ENCODE assay signal across 22 cellular contexts in the genomic region with DNA sequence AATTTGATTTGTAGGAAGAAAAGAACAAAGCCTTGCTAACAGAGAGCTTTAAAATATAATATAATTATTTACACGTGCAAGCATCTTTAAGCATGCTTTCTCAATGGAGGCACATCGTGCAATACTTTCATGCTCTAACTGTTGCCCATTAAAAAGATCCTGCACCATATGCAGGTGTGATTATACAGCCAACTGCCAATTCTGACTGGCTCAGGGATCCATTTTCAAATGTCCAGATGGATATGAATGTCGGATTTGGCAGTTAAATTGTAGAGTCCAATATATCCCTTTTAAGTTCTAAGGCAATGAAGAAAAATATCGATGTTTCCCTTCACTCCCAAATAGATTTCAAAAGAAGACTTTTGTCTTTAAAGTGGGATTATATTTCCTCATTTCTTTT.
DNase-seq lines count a peak whose midpoint lies in the region; ATAC-seq and TF ChIP-seq lines count a peak whose summit lies in the region.
"Had no signal": no experiment of that assay in that cellular context is flagged by ENCODE, and none has a peak within 500 bp of the region (broad histone marks: within the 10 kb centered on the region; RNA-seq: fewer than 3 reads in every experiment).

No MANE protein-coding gene starts in this region.

- H3K27ac ChIP-seq in prostate gland, result no peak overlapping the region
- H3K27ac ChIP-seq: A549; BLaER1 treated with 17β-estradiol and CSF1 and Interleukin-3, amounts not matched to agents 10 nM and 100 nM had no signal

- in situ Hi-C loops in G401 (cut with HindIII; ENCODE audit: low sequenced_read_pairs), result no loop called here

- no peaks in the 10 kb centered on the region for H3K4me1 ChIP-seq in prostate gland (replicated peaks)
- H3K4me1 ChIP-seq: A549; BE2C; BLaER1 treated with 17β-estradiol and CSF1 and Interleukin-3, amounts not matched to agents 10 nM and 100 nM; HAP-1 had no signal

- WGBS in prostate gland, result 70% methylated on average over 4 of the region's 4 CpGs

- H3K9me3 ChIP-seq in prostate gland, result no peaks in the 10 kb centered on the region
- H3K9me3 ChIP-seq: A549; BE2C; BLaER1 treated with 17β-estradiol and CSF1 and Interleukin-3, amounts not matched to agents 10 nM and 100 nM; HAP-1 had no signal

- no peaks in the 10 kb centered on the region for H3K27me3 ChIP-seq in prostate gland (replicated peaks; ENCODE audit: insufficient read depth)
- H3K27me3 ChIP-seq: BE2C; BLaER1 treated with 17β-estradiol and CSF1 and Interleukin-3, amounts not matched to agents 10 nM and 100 nM had no signal

- H3K4me3 ChIP-seq in prostate gland, result no peak overlapping the region
- H3K4me3 ChIP-seq: A549; BLaER1 treated with 17β-estradiol and CSF1 and Interleukin-3, amounts not matched to agents 10 nM and 100 nM; GM12878; HAP-1 had no signal

- H3K36me3 ChIP-seq in prostate gland, result no peaks in the 10 kb centered on the region
- H3K36me3 ChIP-seq: BE2C; BLaER1 treated with 17β-estradiol and CSF1 and Interleukin-3, amounts not matched to agents 10 nM and 100 nM; HAP-1 had no signal

- no peak for TF ChIP-seq POLR2A in prostate gland (IDR thresholded peaks at IDR 0.05)

- intact Hi-C loops in prostate gland (cut with DNase I), result no loop called here

- TF ChIP-seq CTCF in prostate gland (IDR thresholded peaks at IDR 0.05), result no peak

- no peak for ATAC-seq in GM21360 (IDR thresholded peaks at IDR 0.05; ENCODE audit: unreplicated experiment)
- ATAC-seq: A549, GM12878 had no signal

- DNase-seq in DMS 273 (lab: John Stamatoyannopoulos, UW; ENCODE audit: unreplicated experiment) (peak; percentile 87), G401 (ENCODE audit: low spot score) (peak; percentile 86), NCI-H446 treated with DMSO at 0.1 percent for 48 hours (lab: John Stamatoyannopoulos, UW) (peak; percentile 29), cerebellar cortex (ENCODE audit: low spot score) (peak; percentile 83), prostate gland (ENCODE audit: low spot score) (no peak), HPDE6-E6E7 (ENCODE audit: extremely low spot score) (no peak)
- DNase-seq: 8988T; ACHN; AML-193; BE2C; CD4-positive, alpha-beta T cell; CD8-positive, alpha-beta memory T cell; DMS153; DND-41; GDM1; GOT3; HFFc6 had no signal

Comparison
In these comparisons a context has a peak if more than half of its experiments do, and no peak if none do; other contexts are left out.
1. DNase-seq: peak in DMS 273 (single experiment), G401 (single experiment), NCI-H446 treated with DMSO at 0.1 percent for 48 hours (single experiment) and cerebellar cortex (single experiment); none in prostate gland (single experiment) and HPDE6-E6E7 (single experiment).